Comparison of ENCODE assay signal across 18 cellular contexts in the genomic region with DNA sequence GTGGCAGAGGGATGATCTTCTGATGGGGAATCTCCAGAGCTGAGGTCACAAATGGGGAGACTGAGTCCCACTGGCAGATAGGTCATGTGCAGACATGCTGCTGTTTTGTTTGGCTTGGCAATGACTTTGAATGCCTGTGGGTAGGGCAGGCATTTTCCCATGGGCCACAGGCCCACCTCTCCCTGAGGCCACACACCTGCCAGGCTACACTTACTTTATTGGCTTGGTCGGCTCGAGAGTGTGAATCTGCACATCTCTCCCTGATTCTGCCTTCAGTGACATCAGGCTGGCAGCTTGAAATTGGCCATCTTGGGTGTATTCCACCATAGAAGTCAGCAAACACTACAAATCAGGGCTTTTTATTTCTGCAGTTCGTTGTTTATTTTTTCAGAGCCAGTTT.
"Had no signal": no experiment of that assay in that cellular context is flagged by ENCODE, and none has a peak within 500 bp of the region (broad histone marks: within the 10 kb centered on the region; RNA-seq: fewer than 3 reads in every experiment).

No MANE protein-coding gene starts in this region.

- FAIRE-seq: colon had no signal

- H3K4me3 ChIP-seq: esophagus muscularis mucosa, gastroesophageal sphincter, left ventricle myocardium inferior, lung, psoas muscle, uterus had no signal

- H3K36me3 ChIP-seq: esophagus muscularis mucosa, gastroesophageal sphincter, left ventricle myocardium inferior, uterus had no signal

- H3K9me3 ChIP-seq: esophagus muscularis mucosa, gastroesophageal sphincter, left ventricle myocardium inferior, psoas muscle, uterus had no signal

- H3K27me3 ChIP-seq: uterus had no signal

- H3K4me1 ChIP-seq: left ventricle myocardium inferior, parathyroid adenoma, psoas muscle, uterus had no signal

- H3K27ac ChIP-seq: epithelial cell of prostate, esophagus muscularis mucosa, gastroesophageal sphincter, left ventricle myocardium inferior, parathyroid adenoma, psoas muscle, uterus had no signal

- DNase-seq: effector memory CD8-positive, alpha-beta T cell; glutamatergic neuron; islet precursor cell; left cardiac atrium; left ventricle myocardium inferior; mesenchymal stem cell; naive B cell; retina; stimulated activated naive CD4-positive, alpha-beta T cell; uterus had no signal

- H3K9ac ChIP-seq: parathyroid adenoma had no signal

- ATAC-seq: effector memory CD8-positive, alpha-beta T cell; gastroesophageal sphincter; left cardiac atrium; psoas muscle; sciatic nerve had no signal
